Comparison of ENCODE assay signal across 8 cellular contexts in the genomic region with DNA sequence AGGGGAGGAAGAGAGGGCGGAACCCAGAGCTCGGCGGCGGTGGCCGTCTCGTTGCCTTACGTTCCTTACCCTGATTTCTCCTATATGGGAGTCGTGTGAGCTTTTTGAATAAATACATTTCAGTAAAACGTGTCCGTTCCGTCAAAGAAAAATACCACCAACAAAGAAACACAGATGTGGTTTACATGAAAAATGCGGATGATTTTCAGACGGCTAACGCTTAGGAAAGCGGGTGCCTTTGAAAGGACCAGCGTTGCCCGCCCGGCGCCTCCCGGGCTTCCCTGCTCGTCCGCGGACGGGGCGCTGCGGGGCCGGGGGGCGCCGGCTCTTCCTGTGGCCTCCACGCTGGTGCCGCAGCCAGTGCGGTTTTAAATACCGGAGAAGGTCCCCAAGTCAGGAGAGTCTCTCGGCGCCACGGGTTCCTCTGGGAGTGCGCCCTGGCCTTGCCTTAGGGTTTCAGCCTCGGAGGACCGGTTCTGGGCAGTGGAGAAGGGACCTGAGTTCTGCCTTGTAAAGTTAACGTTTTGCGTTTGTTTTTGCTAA. TPM values are rescaled to one million over a fixed set of nuclear protein-coding genes. Genes with fewer than 3 reads are reported as not detected.
DNase-seq lines count a peak whose midpoint lies in the region; ATAC-seq and TF ChIP-seq lines count a peak whose summit lies in the region.

No MANE protein-coding gene starts in this region.

- ATAC-seq in GM21526 (IDR thresholded peaks at IDR 0.05; ENCODE audit: low FRiP score, unreplicated experiment) (peak; percentile 13), left colon (peak; percentile 31)

- peak overlapping the region; percentile 44 for H2AFZ ChIP-seq in KMS-11 (ENCODE audit: low read depth)

- H3K79me2 ChIP-seq in KMS-11 (ENCODE audit: insufficient read depth, low read depth), result peaks cover 28% of the 10 kb centered on the region

- H3K27ac ChIP-seq in KMS-11, result peak overlapping the region; percentile 83

- H3K4me1 ChIP-seq in KMS-11 (ENCODE audit: low read depth, poor library complexity, severe bottlenecking), result peaks cover 54% of the 10 kb centered on the region

- intact Hi-C loops in left colon (cut with DNase I, micrococcal nuclease), result no loop called here

- peak; percentile 27 for DNase-seq in DMS114 treated with DMSO at 0.1 percent for 48 hours (lab: John Stamatoyannopoulos, UW; ENCODE audit: unreplicated experiment)
- DNase-seq in UCSD-AML1 (lab: John Stamatoyannopoulos, UW; ENCODE audit: unreplicated experiment), result peak; percentile 57
- DNase-seq in cerebellum (ENCODE audit: low spot score), result peak; percentile 47
- DNase-seq in left colon, result peak; percentile 38 to 57
- peak; percentile 22 for DNase-seq in stimulated activated CD4-positive, alpha-beta T cell treated with anti-CD3 and anti-CD28 coated beads, Interleukin-1b, Interleukin-23, amount 100 ng/mL, for 48 hours
- no peak for DNase-seq in NCI-H2196 treated with DMSO at 0.1 percent for 48 hours (lab: John Stamatoyannopoulos, UW; ENCODE audit: unreplicated experiment)

- H3K4me2 ChIP-seq in KMS-11, result peak overlapping the region; percentile 65

- no peak for TF ChIP-seq CTCF in KMS-11 (conservative IDR thresholded peaks at IDR 0.05; ENCODE audit: low read depth, low read length)

- H4K20me1 ChIP-seq in KMS-11 (ENCODE audit: insufficient read depth), result no peaks in the 10 kb centered on the region

- no peak overlapping the region for H3K4me3 ChIP-seq in KMS-11 (IDR thresholded peaks at IDR 0.05; ENCODE audit: insufficient read depth, low read depth, low read length)

- peaks cover 4% of the 10 kb centered on the region; the same call in 1 of the 2 replicates for H3K36me3 ChIP-seq in KMS-11 (ENCODE audit: insufficient read depth)

- H3K27me3 ChIP-seq in KMS-11 (ENCODE audit: insufficient read depth, low read depth), result no peaks in the 10 kb centered on the region

- peak overlapping the region; percentile 72 for H3K9ac ChIP-seq in KMS-11

RNA-seq across cellular contexts. Expression of a gene that starts 0.8 kb away (rescaled TPM):
- total RNA-seq in cerebellum (86.5 TPM), left colon (10 to 100 TPM; 29.0 to 32.6 TPM)

RNA-seq across cellular contexts. Expression of a gene that starts 32.1 kb away (rescaled TPM):
- 9.3 TPM for total RNA-seq in cerebellum
- 10 to 100 TPM; 14.5 to 16.6 TPM for total RNA-seq in left colon

RNA-seq across cellular contexts. Expression of a gene that starts 47.5 kb away (rescaled TPM):
- 72.0 TPM for total RNA-seq in cerebellum
- 10 to 100 TPM; 44.5 to 45.1 TPM for total RNA-seq in left colon
